ENCODE assay signal across 12 cellular contexts in genomic region chr9:98222885-98223640, GRCh38. TPM values are rescaled to one million over a fixed set of nuclear protein-coding genes. Genes with fewer than 3 reads are reported as not detected.
DNase-seq lines count a peak whose midpoint lies in the region; ATAC-seq, FAIRE-seq and TF ChIP-seq lines count a peak whose summit lies in the region.
"Had no signal": no experiment of that assay in that cellular context is flagged by ENCODE, and none has a peak within 500 bp of the region (broad histone marks: within the 10 kb centered on the region; RNA-seq: fewer than 3 reads in every experiment).

No MANE protein-coding gene starts in this region.

- no TSS peak for BruUV-seq in Panc1 (replicated peaks; lab: Mats Ljungman, UMichigan)

- no peak for TF ChIP-seq POLR2A in sigmoid colon (IDR thresholded peaks at IDR 0.05)

- H3K27ac ChIP-seq in Panc1 (ENCODE audit: low read length): no peak overlapping the region
- H3K27ac ChIP-seq in esophagus (ENCODE audit: low read depth in 2 of 2, low read length in 1 of 2): peak overlapping the region; percentile 78 to 85
- H3K27ac ChIP-seq in sigmoid colon: peak overlapping the region in 1 of 4 donors; percentile 32

- CTCF ChIA-PET in Panc1 (lab: Charles Lee): no interaction called here

- POLR2A ChIA-PET in Panc1 (lab: Charles Lee): no interaction called here

- WGBS in esophagus, 2 donors: 39 to 48% methylated on average over 4 of the region's 4 CpGs
- WGBS in sigmoid colon, 2 donors: 63 to 75% methylated on average over 4 of the region's 4 CpGs

- H3K27me3 ChIP-seq in Panc1 (ENCODE audit: control insufficient read depth, insufficient read depth, low read length): no peaks in the 10 kb centered on the region
- H3K27me3 ChIP-seq in esophagus (ENCODE audit: control insufficient read depth in 1 of 2, insufficient read depth in 2 of 2, low read length in 2 of 2): no peaks in the 10 kb centered on the region
- H3K27me3 ChIP-seq in sigmoid colon: no peaks in the 10 kb centered on the region

- no peaks in the 10 kb centered on the region for H3K9me3 ChIP-seq in Panc1 (ENCODE audit: control insufficient read depth, insufficient read depth, low read depth, low read length)
- no peaks in the 10 kb centered on the region for H3K9me3 ChIP-seq in esophagus (ENCODE audit: control insufficient read depth in 2 of 2, insufficient read depth in 1 of 2, low read depth in 1 of 2, low read length in 1 of 2)
- no peaks in the 10 kb centered on the region for H3K9me3 ChIP-seq in sigmoid colon

- no peak for FAIRE-seq in frontal cortex (lab: Jason Lieb, UNC)
- FAIRE-seq: GM12878 had no signal

- DNase-seq in EL (peak; percentile 100), Panc1 (ENCODE audit: low read depth, low spot score) (no peak), sigmoid colon (peak; percentile 34), frontal cortex (ENCODE audit: low spot score in 2 of 2) (no peak), NK-92 (lab: John Stamatoyannopoulos, UW; ENCODE audit: unreplicated experiment) (no peak), activated T-cell treated with anti-CD3 and anti-CD28 coated beads for 4 hours (no peak)
- no peak for DNase-seq in activated effector memory CD4-positive, alpha-beta T cell treated with anti-CD3 and anti-CD28 coated beads, Interleukin-2, amount 50 U/mL, for 16 hours
- DNase-seq: activated CD4-positive, alpha-beta T cell treated with anti-CD3 and anti-CD28 coated beads for 4 hours; effector memory CD8-positive, alpha-beta T cell; NCI-H1694 treated with DMSO at 0.1 percent for 48 hours had no signal

- TF ChIP-seq EP300 in sigmoid colon (IDR thresholded peaks at IDR 0.05): no peak

- H3K4me3 ChIP-seq in Panc1 (ENCODE audit: low read depth in 2 of 2, low read length in 2 of 2): no peak overlapping the region
- no peak overlapping the region for H3K4me3 ChIP-seq in esophagus (ENCODE audit: low read depth in 1 of 2, low read length in 2 of 2)
- H3K4me3 ChIP-seq in sigmoid colon: no peak overlapping the region
- H3K4me3 ChIP-seq: GM12878 had no signal

- intact Hi-C loops in Panc1 (cut with micrococcal nuclease; ENCODE audit: unreplicated experiment): no loop called here
- intact Hi-C loops in sigmoid colon (cut with DNase I): no loop called here

- H3K4me1 ChIP-seq in Panc1 (ENCODE audit: control insufficient read depth, insufficient read depth, low read length): no peaks in the 10 kb centered on the region
- peaks cover 0 to 6% of the 10 kb centered on the region in 2 donors for H3K4me1 ChIP-seq in esophagus (ENCODE audit: control insufficient read depth in 2 of 2, insufficient read depth in 2 of 2, low read length in 1 of 2)
- H3K4me1 ChIP-seq in sigmoid colon: no peaks in the 10 kb centered on the region

- no peak for TF ChIP-seq CTCF in Panc1 (IDR thresholded peaks at IDR 0.05)
- no peak for TF ChIP-seq CTCF in sigmoid colon (IDR thresholded peaks at IDR 0.05)

- in situ Hi-C loops in Panc1 (cut with HindIII; ENCODE audit: low pct_unique_long_range_greater_than_20kb, low sequenced_read_pairs): no loop called here

- ATAC-seq in Panc1: peak; percentile 85
- ATAC-seq: effector memory CD8-positive, alpha-beta T cell; GM12878 had no signal

- H3K36me3 ChIP-seq in Panc1 (ENCODE audit: control insufficient read depth, insufficient read depth, low read length): no peaks in the 10 kb centered on the region
- peaks cover 0 to 39% of the 10 kb centered on the region in 2 donors for H3K36me3 ChIP-seq in esophagus (ENCODE audit: control insufficient read depth in 2 of 2, insufficient read depth in 2 of 2, low read length in 1 of 2)
- H3K36me3 ChIP-seq in sigmoid colon: peaks cover 0 to 30% (median 10%) of the 10 kb centered on the region in 4 donors

RNA-seq across cellular contexts. Expression of gene CORO2A, which starts 30.6 kb away (rescaled TPM):
- 2.0 TPM for total RNA-seq in Panc1 (2021; ENCODE audit: unreplicated experiment)
- polyA plus RNA-seq in Panc1 (2012; ENCODE audit: insufficient read length): 3.3 TPM
- 1 to 10 TPM; 7.1 to 9.0 TPM for polyA plus RNA-seq in esophagus
- total RNA-seq in sigmoid colon: 1 to 10 TPM; 1.2 to 1.8 (median 1.4) TPM
- polyA plus RNA-seq in sigmoid colon: 10 to 100 TPM; 16.8 to 39.6 (median 33.3) TPM
- total RNA-seq in frontal cortex: 4.5 TPM

RNA-seq across cellular contexts. Expression of gene TBC1D2, which starts 32.4 kb away (rescaled TPM):
- 2.4 TPM for total RNA-seq in Panc1 (2021; ENCODE audit: unreplicated experiment)
- polyA plus RNA-seq in Panc1 (2012; ENCODE audit: insufficient read length): 1.8 TPM
- 10 to 100 TPM; 16.2 to 33.9 TPM for polyA plus RNA-seq in esophagus
- 10 to 100 TPM in 1 of 4 donors, 1 to 10 TPM in 3; 4.8 to 13.8 (median 5.3) TPM for total RNA-seq in sigmoid colon
- polyA plus RNA-seq in sigmoid colon: 10 to 100 TPM; 13.3 to 23.8 (median 15.0) TPM
- 1.2 TPM for total RNA-seq in frontal cortex

Comparison
In these comparisons a context has a peak if more than half of its experiments do, and no peak if none do; other contexts are left out.
1. DNase-seq: peak in EL (single experiment) and sigmoid colon (single experiment); none in Panc1 (single experiment), frontal cortex (0 of 2), NK-92 (single experiment), activated effector memory CD4-positive, alpha-beta T cell treated with anti-CD3 and anti-CD28 coated beads, Interleukin-2, amount 50 U/mL, for 16 hours (single experiment) and activated T-cell treated with anti-CD3 and anti-CD28 coated beads for 4 hours (single experiment).